Comparison of ENCODE assay signal across 12 cellular contexts in the genomic region with DNA sequence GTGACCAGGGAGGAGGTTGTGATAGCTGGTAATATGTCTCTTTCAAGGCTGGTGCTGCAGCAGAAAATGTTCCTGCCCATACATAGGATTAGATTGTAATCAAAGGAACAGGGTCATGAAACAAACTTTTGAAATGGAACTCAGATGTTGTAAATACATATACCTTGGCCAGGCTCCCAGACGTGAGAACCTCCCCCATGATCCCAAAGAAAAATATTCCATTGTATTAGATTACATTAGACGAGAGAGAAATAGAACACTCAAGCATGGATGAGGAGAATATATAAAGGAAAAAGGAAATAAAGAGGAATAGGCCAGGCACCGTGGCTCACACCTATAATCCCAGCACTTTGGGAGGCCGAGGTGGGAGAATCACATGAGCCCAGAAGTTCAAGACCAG. TPM values are rescaled to one million over a fixed set of nuclear protein-coding genes. Genes with fewer than 3 reads are reported as not detected.
DNase-seq lines count a peak whose midpoint lies in the region; ATAC-seq and TF ChIP-seq lines count a peak whose summit lies in the region.
"Had no signal": no experiment of that assay in that cellular context is flagged by ENCODE, and none has a peak within 500 bp of the region (broad histone marks: within the 10 kb centered on the region; RNA-seq: fewer than 3 reads in every experiment).

No MANE protein-coding gene starts in this region.

- H3K36me3 ChIP-seq in aorta (ENCODE audit: control insufficient read depth in 1 of 2, insufficient read depth in 2 of 2, low read length in 1 of 2) (no peaks in the 10 kb centered on the region), lower lobe of right lung (no peaks in the 10 kb centered on the region)

- H3K27ac ChIP-seq in aorta (ENCODE audit: low read depth in 1 of 2, low read length in 2 of 2), result peak overlapping the region; percentile 21 to 79
- no peak overlapping the region for H3K27ac ChIP-seq in lower lobe of right lung
- H3K27ac ChIP-seq: parathyroid adenoma had no signal

- in situ Hi-C loops in astrocyte of the spinal cord (cut with HindIII; ENCODE audit: low sequenced_read_pairs), result no loop called here

- TF ChIP-seq CTCF in astrocyte of the spinal cord (IDR thresholded peaks at IDR 0.05; ENCODE audit: low read depth, low read length) (no peak), lower lobe of right lung (IDR thresholded peaks at IDR 0.05) (no peak)

- no peak overlapping the region for H3K4me3 ChIP-seq in astrocyte of the spinal cord (ENCODE audit: low read depth, low read length)
- no peak overlapping the region for H3K4me3 ChIP-seq in aorta (ENCODE audit: low read length in 2 of 2)
- H3K4me3 ChIP-seq in lower lobe of right lung, result no peak overlapping the region

- WGBS in aorta, 2 donors, result 31 to 37% methylated on average over 4 of the region's 4 CpGs

- DNase-seq in NCI-H510A treated with DMSO at 0.1 percent for 48 hours (lab: John Stamatoyannopoulos, UW) (peak; percentile 65), NCI-H510A (lab: John Stamatoyannopoulos, UW) (no peak), astrocyte of the spinal cord (ENCODE audit: low read depth, low spot score) (peak; percentile 71), iris pigment epithelial cell (ENCODE audit: low read depth) (peak; percentile 84), aorta (no peak), lower lobe of right lung (no peak), amygdala (lab: John Stamatoyannopoulos, UW) (no peak)
- DNase-seq: activated CD4-positive, alpha-beta memory T cell treated with anti-CD3 and anti-CD28 coated beads for 36 hours; GDM1 had no signal

- H3K27me3 ChIP-seq in aorta (ENCODE audit: control insufficient read depth in 1 of 2, insufficient read depth in 2 of 2, low read length in 1 of 2) (no peaks in the 10 kb centered on the region), lower lobe of right lung (ENCODE audit: low read depth) (no peaks in the 10 kb centered on the region)

- intact Hi-C loops in aorta (cut with DNase I), result no loop called here
- intact Hi-C loops in lower lobe of right lung (cut with DNase I), result no loop called here

- no peaks in the 10 kb centered on the region for H3K9me3 ChIP-seq in aorta (ENCODE audit: control insufficient read depth, low read length)
- no peaks in the 10 kb centered on the region for H3K9me3 ChIP-seq in lower lobe of right lung

- no peak for ATAC-seq in aorta (ENCODE audit: low FRiP score)
- no peak for ATAC-seq in HG03354 (IDR thresholded peaks at IDR 0.05; ENCODE audit: poor library complexity, severe bottlenecking, unreplicated experiment)
- no peak for ATAC-seq in lower lobe of right lung
- ATAC-seq: activated naive CD4-positive, alpha-beta T cell treated with anti-CD3 and anti-CD28 coated beads, Interleukin-2, amount 50 U/mL, for 72 hours had no signal

- H3K4me1 ChIP-seq in aorta (ENCODE audit: control insufficient read depth in 1 of 2, insufficient read depth in 2 of 2, low read length in 2 of 2), result peaks cover 9 to 17% of the 10 kb centered on the region in 2 donors
- peaks cover 26% of the 10 kb centered on the region for H3K4me1 ChIP-seq in lower lobe of right lung
- H3K4me1 ChIP-seq: parathyroid adenoma had no signal

RNA-seq across cellular contexts. Expression of gene RPL37A, which starts 52.6 kb away (rescaled TPM):
- total RNA-seq in aorta (1,000 to 10,000 TPM; 1,684 to 1,766 TPM), lower lobe of right lung (1,974 TPM)
- 1,000 to 10,000 TPM; 4,723 to 6,118 TPM for polyA plus RNA-seq in aorta

Comparison
In these comparisons a context has a peak if more than half of its experiments do, and no peak if none do; other contexts are left out.
1. DNase-seq: peak in NCI-H510A treated with DMSO at 0.1 percent for 48 hours (single experiment), astrocyte of the spinal cord (single experiment) and iris pigment epithelial cell (single experiment); none in NCI-H510A (single experiment), aorta (0 of 2), lower lobe of right lung (single experiment) and amygdala (0 of 56).